Comparison of ENCODE assay signal across 9 cellular contexts in genomic region chr22:20207277-20208025, GRCh38. TPM values are rescaled to one million over a fixed set of nuclear protein-coding genes. Genes with fewer than 3 reads are reported as not detected.
DNase-seq lines count a peak whose midpoint lies in the region; ATAC-seq, FAIRE-seq and TF ChIP-seq lines count a peak whose summit lies in the region.
"Had no signal": no experiment of that assay in that cellular context is flagged by ENCODE, and none has a peak within 500 bp of the region (broad histone marks: within the 10 kb centered on the region; RNA-seq: fewer than 3 reads in every experiment).

No MANE protein-coding gene starts in this region.

- H3K27me3 Mint-ChIP-seq in activated naive CD8-positive, alpha-beta T cell, result no peaks in the 10 kb centered on the region

- in situ Hi-C loops in HepG2 (cut with HindIII; ENCODE audit: extremely low pct_ligation_motif_present, low pct_unique_long_range_greater_than_20kb), result no loop called here

- H3K4me2 ChIP-seq in HepG2 (ENCODE audit: low read depth, low read length) (no peak overlapping the region), SK-N-SH (no peak overlapping the region)

- TF ChIP-seq RAD21 in liver (IDR thresholded peaks at IDR 0.05), result no peak
- TF ChIP-seq RAD21 in HepG2 (CRISPR knock-in tag; IDR thresholded peaks at IDR 0.05), result no peak
- TF ChIP-seq RAD21 in SK-N-SH (IDR thresholded peaks at IDR 0.05; ENCODE audit: low read length), result no peak

- H3K4me1 ChIP-seq in liver (ENCODE audit: control insufficient read depth in 4 of 4, insufficient read depth in 4 of 4, low read length in 3 of 4), result peaks cover 23 to 88% (median 63%) of the 10 kb centered on the region in 4 donors
- H3K4me1 ChIP-seq in HepG2 (ENCODE audit: insufficient read depth, low read length), result peaks cover 19% of the 10 kb centered on the region
- peaks cover 0 to 81% (median 23%) of the 10 kb centered on the region in 4 donors for H3K4me1 ChIP-seq in right lobe of liver
- H3K4me1 ChIP-seq in vagina, result peaks cover 52% of the 10 kb centered on the region
- peaks cover 0 to 33% of the 10 kb centered on the region in 2 experiments; a peak in 2 of 4 replicates for H3K4me1 ChIP-seq in SK-N-SH (ENCODE audit: control insufficient read depth in 1 of 2, insufficient read depth in 2 of 2, low read depth in 1 of 2, low read length in 1 of 2)

- intact Hi-C loops in HepG2 (cut with micrococcal nuclease; ENCODE audit: unreplicated experiment), result no loop called here
- intact Hi-C loops in right lobe of liver (cut with DNase I), result no loop called here
- intact Hi-C loops in vagina (cut with DNase I), result no loop called here

- no peak overlapping the region for H3K9ac ChIP-seq in liver (ENCODE audit: low read depth in 1 of 2, low read length in 2 of 2)
- H3K9ac ChIP-seq in HepG2 (ENCODE audit: insufficient read depth, low read depth, low read length), result no peak overlapping the region
- H3K9ac ChIP-seq in SK-N-SH, result no peak overlapping the region

- H3K9me3 Mint-ChIP-seq in activated naive CD8-positive, alpha-beta T cell (ENCODE audit: low read depth), result no peaks in the 10 kb centered on the region

- H3K9me3 ChIP-seq in liver (ENCODE audit: control insufficient read depth in 4 of 4, low read length in 3 of 4) (no peaks in the 10 kb centered on the region), HepG2 (ENCODE audit: low read length) (no peaks in the 10 kb centered on the region), right lobe of liver (no peaks in the 10 kb centered on the region), vagina (no peaks in the 10 kb centered on the region), SK-N-SH (no peaks in the 10 kb centered on the region)

- H3K4me3 Mint-ChIP-seq in activated naive CD8-positive, alpha-beta T cell, result peak overlapping the region; percentile 94

- WGBS in liver, result 86% methylated on average over 11 of the region's 11 CpGs
- 0% methylated on average over 5 of the region's 11 CpGs for WGBS in HepG2 (ENCODE audit: low lambda C conversion rate)
- WGBS in right lobe of liver (ENCODE audit: insufficient coverage, low coverage, low lambda C conversion rate, missing lambda C conversion rate), result 45% methylated on average over 2 of the region's 11 CpGs
- 61% methylated on average over 3 of the region's 11 CpGs for WGBS in SK-N-SH (ENCODE audit: low lambda C conversion rate)

- no peaks in the 10 kb centered on the region for H3K36me3 Mint-ChIP-seq in activated naive CD8-positive, alpha-beta T cell

- CTCF ChIA-PET in HepG2 (lab: Yijun Ruan, JAX; ENCODE audit: low intra/inter-chr PET ratio, low total read pairs), result no interaction called here
- CTCF ChIA-PET in SK-N-SH (lab: Yijun Ruan, JAX), result no interaction called here

- ATAC-seq in HepG2 (no peak), right lobe of liver (no peak), GM21367 (IDR thresholded peaks at IDR 0.05; ENCODE audit: unreplicated experiment) (no peak)

- no peaks in the 10 kb centered on the region for H3K79me2 ChIP-seq in HepG2 (ENCODE audit: insufficient read depth, low read length)
- no peaks in the 10 kb centered on the region for H3K79me2 ChIP-seq in SK-N-SH (ENCODE audit: insufficient read depth)

- peaks cover 24% of the 10 kb centered on the region for H3K4me1 Mint-ChIP-seq in activated naive CD8-positive, alpha-beta T cell (ENCODE audit: low read depth)

- DNase-seq in HepG2 (ENCODE audit: low spot score), result no peak
- peak in 1 of 3 donors; percentile 49 for DNase-seq in right lobe of liver
- DNase-seq in vagina (ENCODE audit: extremely low spot score in 2 of 2), result no peak
- no peak for DNase-seq in DMS79 (lab: John Stamatoyannopoulos, UW)
- no peak for DNase-seq in SK-N-SH
- DNase-seq: NCI-H526 had no signal

- peak overlapping the region; percentile 61 to 67 for H3K27ac ChIP-seq in liver (ENCODE audit: low read depth in 1 of 2, low read length in 2 of 2)
- no peak overlapping the region for H3K27ac ChIP-seq in HepG2 (ENCODE audit: extremely low read length, insufficient read depth, low read length)
- H3K27ac ChIP-seq in right lobe of liver, result peak overlapping the region in 2 of 3 donors; percentile 77 to 96
- no peak overlapping the region for H3K27ac ChIP-seq in vagina
- no peak overlapping the region for H3K27ac ChIP-seq in SK-N-SH (ENCODE audit: low read depth in 2 of 2, low read length in 1 of 2)

- no peak for TF ChIP-seq POLR2A in HepG2 (IDR thresholded peaks at IDR 0.05; ENCODE audit: insufficient read depth in 1 of 2, low read depth in 2 of 2, low read length in 2 of 2)
- TF ChIP-seq POLR2A in right lobe of liver (IDR thresholded peaks at IDR 0.05), result no peak
- TF ChIP-seq POLR2A in vagina (IDR thresholded peaks at IDR 0.05), result no peak

- H3K27ac Mint-ChIP-seq in activated naive CD8-positive, alpha-beta T cell, result peak overlapping the region; percentile 78

- no TSS peak for BruUV-seq in HepG2 (replicated peaks; lab: Mats Ljungman, UMichigan)

- no peak overlapping the region for H2AFZ ChIP-seq in HepG2 (ENCODE audit: low read length)
- H2AFZ ChIP-seq in SK-N-SH (ENCODE audit: low read depth), result no peak overlapping the region

- no peaks in the 10 kb centered on the region for H3K9me2 ChIP-seq in SK-N-SH

- H3F3A ChIP-seq in SK-N-SH (replicated peaks; ENCODE audit: insufficient read depth), result no peaks in the 10 kb centered on the region

- no peak for TF ChIP-seq CTCF in liver (IDR thresholded peaks at IDR 0.05; ENCODE audit: low read depth, low read length, missing input control)
- no peak for TF ChIP-seq CTCF in HepG2 (CRISPR knock-in tag; IDR thresholded peaks at IDR 0.05)
- TF ChIP-seq CTCF in right lobe of liver (IDR thresholded peaks at IDR 0.05), result no peak
- no peak for TF ChIP-seq CTCF in vagina (IDR thresholded peaks at IDR 0.05)
- TF ChIP-seq CTCF in SK-N-SH (IDR thresholded peaks at IDR 0.05), result no peak

- FAIRE-seq in HepG2 (lab: Jason Lieb, UNC), result no peak

- H3K4me3 ChIP-seq in liver (ENCODE audit: low read depth in 1 of 3, low read length in 3 of 3) (peak overlapping the region in 1 of 3 donors; percentile 42), HepG2 (replicated peaks in 1 of 3; ENCODE audit: insufficient read depth in 1 of 3, low read depth in 2 of 3, low read length in 3 of 3) (peak overlapping the region in 1 of 3 experiments; percentile 38; a peak in 1 of 6 replicates), right lobe of liver (peak overlapping the region; percentile 43 to 56 (median 55)), vagina (peak overlapping the region; percentile 48 to 50), SK-N-SH (ENCODE audit: low read depth in 2 of 2, low read length in 1 of 2) (no peak overlapping the region)

- H4K20me1 ChIP-seq in HepG2 (ENCODE audit: insufficient read depth, low read length) (no peaks in the 10 kb centered on the region), SK-N-SH (ENCODE audit: insufficient read depth) (no peaks in the 10 kb centered on the region)

- TF ChIP-seq EP300 in HepG2 (IDR thresholded peaks at IDR 0.05; ENCODE audit: low read depth in 2 of 2, low read length in 2 of 2), result no peak
- no peak for TF ChIP-seq EP300 in HepG2 (CRISPR knock-in tag; IDR thresholded peaks at IDR 0.05; ENCODE audit: borderline replicate concordance)
- no peak for TF ChIP-seq EP300 in SK-N-SH (IDR thresholded peaks at IDR 0.05; ENCODE audit: borderline replicate concordance in 1 of 2, low read depth in 1 of 2, low read length in 1 of 2)

- POLR2A ChIA-PET in HepG2 (lab: Yijun Ruan, JAX) (no interaction called here), SK-N-SH (lab: Yijun Ruan, JAX) (no interaction called here)

- no peaks in the 10 kb centered on the region for H3K27me3 ChIP-seq in liver (ENCODE audit: control insufficient read depth in 4 of 4, insufficient read depth in 4 of 4, low read length in 3 of 4)
- peaks cover 14 to 90% of the 10 kb centered on the region in 2 experiments; a peak in 4 of 5 replicates for H3K27me3 ChIP-seq in HepG2 (ENCODE audit: control insufficient read depth in 1 of 2, insufficient read depth in 2 of 2, low read length in 2 of 2)
- H3K27me3 ChIP-seq in right lobe of liver, result no peaks in the 10 kb centered on the region
- no peaks in the 10 kb centered on the region for H3K27me3 ChIP-seq in vagina
- H3K27me3 ChIP-seq in SK-N-SH (ENCODE audit: insufficient read depth), result no peaks in the 10 kb centered on the region

- H3K36me3 ChIP-seq in liver (ENCODE audit: control insufficient read depth in 4 of 4, insufficient read depth in 3 of 4, low read depth in 1 of 4, low read length in 3 of 4) (no peaks in the 10 kb centered on the region), HepG2 (replicated peaks in 1 of 2; ENCODE audit: control insufficient read depth in 1 of 2, insufficient read depth in 2 of 2, low read length in 2 of 2) (no peaks in the 10 kb centered on the region), right lobe of liver (no peaks in the 10 kb centered on the region), vagina (no peaks in the 10 kb centered on the region), SK-N-SH (replicated peaks in 1 of 2; ENCODE audit: control insufficient read depth in 1 of 2, insufficient read depth in 2 of 2, low read length in 1 of 2) (no peaks in the 10 kb centered on the region)

RNA-seq across cellular contexts. Expression of gene CCDC188, which starts 56.6 kb away (rescaled TPM):
- total RNA-seq in liver (not detected), HepG2 (2016; rRNA removed; fragmentation: Illumina TruSeq; extraction: Trizol) (not detected in 2 replicates), right lobe of liver (not detected), vagina (not detected)
- polyA plus RNA-seq in liver (not detected), HepG2 (2011; rRNA removed) (not detected in 2 replicates), SK-N-SH (2012; rRNA removed) (21.1 and 24.0 TPM in 2 replicates)
- total RNA-seq in HepG2 (2016; cell fraction: cytosol; rRNA removed; fragmentation: Illumina TruSeq; extraction: Trizol; ENCODE audit: low read depth), result not detected in 2 replicates
- not detected in 2 replicates for total RNA-seq in HepG2 (2016; cell fraction: insoluble cytoplasmic fraction; rRNA removed; fragmentation: Illumina TruSeq; extraction: Trizol)
- total RNA-seq in HepG2 (2016; cell fraction: membrane; rRNA removed; fragmentation: Illumina TruSeq; extraction: Trizol), result not detected in 2 replicates
- total RNA-seq in HepG2 (2016; cell fraction: nucleus; rRNA removed; fragmentation: Illumina TruSeq; extraction: Trizol), result not detected in 2 replicates
- polyA plus RNA-seq in HepG2 (2011; cell fraction: cytosol; rRNA removed), result not detected in 2 replicates
- not detected in 2 replicates for polyA plus RNA-seq in HepG2 (2011; cell fraction: nucleus; rRNA removed)
- not detected in 2 replicates for polyA plus RNA-seq in HepG2 (2012)
- not detected in 2 replicates for polyA plus RNA-seq in HepG2 (2016; cell fraction: cytosol; fragmentation: Illumina TruSeq; extraction: Trizol; ENCODE audit: low read depth)
- not detected in 2 replicates for polyA plus RNA-seq in HepG2 (2016; cell fraction: insoluble cytoplasmic fraction; fragmentation: Illumina TruSeq; extraction: Trizol; ENCODE audit: low read depth)
- polyA plus RNA-seq in HepG2 (2016; cell fraction: membrane; fragmentation: Illumina TruSeq; extraction: Trizol; ENCODE audit: low read depth), result not detected in 2 replicates
- not detected in 2 replicates for polyA plus RNA-seq in HepG2 (2016; cell fraction: nucleus; fragmentation: Illumina TruSeq; extraction: Trizol; ENCODE audit: insufficient read depth, low read depth)
- polyA minus RNA-seq in HepG2 (2011; rRNA and poly(A)+ RNA removed; ENCODE audit: low replicate concordance), result not detected in 2 replicates
- not detected in 2 replicates for polyA minus RNA-seq in HepG2 (2011; cell fraction: cytosol; rRNA and poly(A)+ RNA removed)
- polyA minus RNA-seq in HepG2 (2011; cell fraction: nucleus; rRNA and poly(A)+ RNA removed), result not detected in 2 replicates
- 4.4 and 6.7 TPM in 2 replicates for polyA plus RNA-seq in SK-N-SH (2012; cell fraction: cytosol; rRNA removed)
- 141 and 175 TPM in 2 replicates for polyA plus RNA-seq in SK-N-SH (2012; cell fraction: nucleus; rRNA removed)

Comparison
In these comparisons a context has a peak if more than half of its experiments do, and no peak if none do; other contexts are left out.
1. H3K27ac ChIP-seq: peak in liver (2 of 2) and right lobe of liver (2 of 3); none in HepG2 (single experiment), vagina (single experiment) and SK-N-SH (0 of 2).
2. H3K4me3 ChIP-seq: peak in right lobe of liver (3 of 3) and vagina (2 of 2); none in SK-N-SH (0 of 2).